1 cellular context compared by ENCODE assay signal in genomic region chr6:143125896-143126573, GRCh38.
TF ChIP-seq lines count a peak whose summit lies in the region.

No MANE protein-coding gene starts in this region.

TF ChIP-seq in HepG2, 621 proteins besides CTCF, POLR2A, EP300 and RAD21 (continued from another document):
- no peak for TF ChIP-seq PHF21A (CRISPR knock-in tag; IDR thresholded peaks at IDR 0.05)
- no peak for TF ChIP-seq ZNF740 (CRISPR knock-in tag; IDR thresholded peaks at IDR 0.05)
- no peak for TF ChIP-seq JUND (CRISPR knock-in tag; IDR thresholded peaks at IDR 0.05)
- TF ChIP-seq ZSCAN12 (CRISPR knock-in tag; IDR thresholded peaks at IDR 0.05) = no peak
- no peak for TF ChIP-seq TCF12 (IDR thresholded peaks at IDR 0.05)
- TF ChIP-seq TCF12 (CRISPR knock-in tag; IDR thresholded peaks at IDR 0.05) = no peak
- TF ChIP-seq MXD1 (CRISPR knock-in tag; IDR thresholded peaks at IDR 0.05) = no peak
- TF ChIP-seq ZNF784 (CRISPR knock-in tag; IDR thresholded peaks at IDR 0.05; ENCODE audit: borderline replicate concordance) = no peak
